In the genomic region with DNA sequence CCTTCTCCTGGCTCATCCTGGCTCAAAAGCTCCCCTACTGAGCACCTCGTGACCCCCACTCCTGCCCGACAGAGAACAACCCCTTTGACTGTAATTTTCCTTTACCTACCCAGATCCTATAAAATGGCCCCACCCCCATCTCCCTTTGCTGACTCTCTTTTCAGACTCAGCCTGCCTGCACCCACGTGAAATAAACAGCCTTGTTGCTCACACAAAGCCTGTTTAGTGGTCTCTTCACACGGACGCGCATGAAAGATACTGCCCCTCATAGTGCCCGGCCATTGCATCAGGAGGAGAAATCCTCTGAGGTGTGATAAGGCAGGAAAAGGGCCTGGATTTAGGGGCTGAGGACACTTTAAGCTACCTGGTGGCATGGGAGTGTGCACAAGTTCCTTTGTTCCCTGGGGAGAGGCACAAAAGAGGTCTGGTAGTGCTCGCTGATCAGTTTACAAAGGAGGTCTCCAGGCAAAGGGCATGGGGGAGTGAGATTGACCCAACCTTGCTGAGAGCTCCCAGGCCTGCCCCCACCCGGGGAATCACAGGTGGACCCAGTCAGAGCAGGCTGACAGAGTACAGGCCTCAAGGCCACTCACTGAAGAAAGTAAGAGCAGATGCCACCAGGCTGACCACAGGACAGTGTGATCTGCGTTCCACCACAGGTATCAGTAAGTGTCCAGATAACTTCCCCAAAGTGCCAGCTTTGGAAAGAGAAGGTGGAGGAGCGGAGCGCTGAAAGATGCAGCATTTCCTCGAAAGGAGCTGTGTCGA, we compare ENCODE assay signal across 2 cellular contexts.
TF ChIP-seq lines count a peak whose summit lies in the region.

No MANE protein-coding gene starts in this region.

TF ChIP-seq in WTC11, 78 proteins besides CTCF, POLR2A, EP300 and RAD21:
- TF ChIP-seq ZNF423 (CRISPR knock-in tag; IDR thresholded peaks at IDR 0.05) = peak; percentile 79
- TF ChIP-seq, protein P1, sequence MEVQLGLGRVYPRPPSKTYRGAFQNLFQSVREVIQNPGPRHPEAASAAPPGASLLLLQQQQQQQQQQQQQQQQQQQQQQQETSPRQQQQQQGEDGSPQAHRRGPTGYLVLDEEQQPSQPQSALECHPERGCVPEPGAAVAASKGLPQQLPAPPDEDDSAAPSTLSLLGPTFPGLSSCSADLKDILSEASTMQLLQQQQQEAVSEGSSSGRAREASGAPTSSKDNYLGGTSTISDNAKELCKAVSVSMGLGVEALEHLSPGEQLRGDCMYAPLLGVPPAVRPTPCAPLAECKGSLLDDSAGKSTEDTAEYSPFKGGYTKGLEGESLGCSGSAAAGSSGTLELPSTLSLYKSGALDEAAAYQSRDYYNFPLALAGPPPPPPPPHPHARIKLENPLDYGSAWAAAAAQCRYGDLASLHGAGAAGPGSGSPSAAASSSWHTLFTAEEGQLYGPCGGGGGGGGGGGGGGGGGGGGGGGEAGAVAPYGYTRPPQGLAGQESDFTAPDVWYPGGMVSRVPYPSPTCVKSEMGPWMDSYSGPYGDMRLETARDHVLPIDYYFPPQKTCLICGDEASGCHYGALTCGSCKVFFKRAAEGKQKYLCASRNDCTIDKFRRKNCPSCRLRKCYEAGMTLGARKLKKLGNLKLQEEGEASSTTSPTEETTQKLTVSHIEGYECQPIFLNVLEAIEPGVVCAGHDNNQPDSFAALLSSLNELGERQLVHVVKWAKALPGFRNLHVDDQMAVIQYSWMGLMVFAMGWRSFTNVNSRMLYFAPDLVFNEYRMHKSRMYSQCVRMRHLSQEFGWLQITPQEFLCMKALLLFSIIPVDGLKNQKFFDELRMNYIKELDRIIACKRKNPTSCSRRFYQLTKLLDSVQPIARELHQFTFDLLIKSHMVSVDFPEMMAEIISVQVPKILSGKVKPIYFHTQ (CRISPR knock-in tag; IDR thresholded peaks at IDR 0.05) = 0 out of 2 replicates have a peak, but pooled peaks have one; percentile 13

TF ChIP-seq in H1, 55 proteins besides CTCF, POLR2A, EP300 and RAD21:
- TF ChIP-seq EGR1 (IDR thresholded peaks at IDR 0.05; ENCODE audit: borderline replicate concordance, low read depth, low read length) (0 out of 2 replicates have a peak, but pooled peaks have one; percentile 18), TAF1 (IDR thresholded peaks at IDR 0.05; ENCODE audit: low read depth, low read length) (0 out of 2 replicates have a peak, but pooled peaks have one; percentile 21)
